ENCODE assay signal across 35 cellular contexts in genomic region chr13:36750046-36750445, GRCh38.
"Had no signal": no experiment of that assay in that cellular context is flagged by ENCODE, and none has a peak within 500 bp of the region (broad histone marks: within the 10 kb centered on the region; RNA-seq: fewer than 3 reads in every experiment).

No MANE protein-coding gene starts in this region.

- H3K9me3 Mint-ChIP-seq: activated B cell treated with CpG ODN at 0.5 μM for 24 hours; activated CD4-positive, alpha-beta memory T cell treated with anti-CD3 and anti-CD28 coated beads for 36 hours; activated CD4-positive, alpha-beta T cell treated with anti-CD3 and anti-CD28 coated beads, Interleukin-2, amount 10 ng/mL, durations not matched to agents 24 days and 14 days; activated CD8-positive, alpha-beta T cell treated with anti-CD3 and anti-CD28 coated beads for 36 hours; activated naive CD4-positive, alpha-beta T cell treated with anti-CD3 and anti-CD28 coated beads for 36 hours; activated naive CD4-positive, alpha-beta T cell treated with anti-CD3 and anti-CD28 coated beads, Interleukin-2, amount 50 U/mL, for 24 hours; activated naive CD8-positive, alpha-beta T cell treated with anti-CD3 and anti-CD28 coated beads, Interleukin-2, amount 10 ng/mL, durations not matched to agents 7 days and 5 days; activated T-helper 1 cell treated with anti-CD3 and anti-CD28 coated beads, Interleukin-12 subunit alpha, Interleukin-12 subunit beta, Interleukin-2, Interleukin-4 antibody, amounts not matched to agents 30 ng/mL and 10 ng/mL and 1 ng/mL, durations not matched to agents 14 hours and 24 hours and 36 hours; activated T-helper 17 cell treated with anti-CD3 and anti-CD28 coated beads, Interleukin-2, amount 50 U/mL, for 72 hours; T-helper 1 cell treated with Interleukin-12 subunit alpha and Interleukin-12 subunit beta and Interleukin-4 antibody, amounts not matched to agents 30 μg/mL and 1 μg/mL, for 36 hours; T-helper 2 cell treated with Interferon-gamma antibody and Interleukin-4, amounts not matched to agents 5 μg/mL and 100 μg/mL, for 36 hours had no signal

- ATAC-seq: activated CD8-positive, alpha-beta T cell treated with anti-CD3 and anti-CD28 coated beads for 36 hours; activated naive CD8-positive, alpha-beta T cell treated with anti-CD3 and anti-CD28 coated beads, Interleukin-2, amount 50 U/mL, for 24 hours; activated T-cell treated with anti-CD3 and anti-CD28 coated beads, Interleukin-2, amount 50 U/mL, for 4 hours; activated T-cell treated with anti-CD3 and anti-CD28 coated beads, Interleukin-2, amount 50 U/mL, for 72 hours; activated T-helper 17 cell treated with anti-CD3 and anti-CD28 coated beads, Interleukin-2, amount 50 U/mL, for 72 hours had no signal

- H3K4me1 Mint-ChIP-seq: activated B cell treated with CpG ODN at 0.5 μM for 24 hours; activated CD4-positive, alpha-beta T cell treated with anti-CD3 and anti-CD28 coated beads, Interleukin-2, amount 10 ng/mL, durations not matched to agents 24 days and 14 days; activated naive CD4-positive, alpha-beta T cell treated with anti-CD3 and anti-CD28 coated beads, Interleukin-2, amount 50 U/mL, for 24 hours; activated naive CD8-positive, alpha-beta T cell treated with anti-CD3 and anti-CD28 coated beads, Interleukin-2, amount 10 ng/mL, durations not matched to agents 7 days and 5 days; activated naive CD8-positive, alpha-beta T cell treated with anti-CD3 and anti-CD28 coated beads, Interleukin-2, amount 50 U/mL, for 24 hours; activated T-helper 17 cell treated with anti-CD3 and anti-CD28 coated beads, Interleukin-2, amount 50 U/mL, for 72 hours; brain had no signal

- H3K36me3 Mint-ChIP-seq: activated CD4-positive, alpha-beta memory T cell treated with anti-CD3 and anti-CD28 coated beads for 36 hours; activated naive CD4-positive, alpha-beta T cell treated with anti-CD3 and anti-CD28 coated beads, Interleukin-2, amount 50 U/mL, for 24 hours; activated naive CD8-positive, alpha-beta T cell; activated naive CD8-positive, alpha-beta T cell treated with anti-CD3 and anti-CD28 coated beads, Interleukin-2, amount 10 ng/mL, durations not matched to agents 7 days and 5 days; brain had no signal

- H3K4me3 ChIP-seq: ascending aorta, breast epithelium had no signal

- H3K27ac ChIP-seq: ascending aorta, breast epithelium, VCaP had no signal

- H3K9me3 ChIP-seq: ascending aorta, breast epithelium had no signal

- H3K4me3 Mint-ChIP-seq: activated B cell treated with CpG ODN at 0.5 μM for 24 hours; activated CD4-positive, alpha-beta memory T cell treated with anti-CD3 and anti-CD28 coated beads for 36 hours; activated CD4-positive, alpha-beta T cell treated with anti-CD3 and anti-CD28 coated beads, Interleukin-2, amount 10 ng/mL, durations not matched to agents 24 days and 14 days; activated CD8-positive, alpha-beta T cell treated with anti-CD3 and anti-CD28 coated beads for 36 hours; activated naive CD4-positive, alpha-beta T cell treated with anti-CD3 and anti-CD28 coated beads for 36 hours; activated naive CD4-positive, alpha-beta T cell treated with anti-CD3 and anti-CD28 coated beads, Interleukin-2, amount 50 U/mL, for 24 hours; activated naive CD8-positive, alpha-beta T cell; activated naive CD8-positive, alpha-beta T cell treated with anti-CD3 and anti-CD28 coated beads, Interleukin-2, amount 10 ng/mL, durations not matched to agents 7 days and 5 days; activated naive CD8-positive, alpha-beta T cell treated with anti-CD3 and anti-CD28 coated beads, Interleukin-2, amount 50 U/mL, for 24 hours; activated T-cell treated with anti-CD3 and anti-CD28 coated beads, Interleukin-2, amount 50 U/mL, for 4 hours; activated T-cell treated with anti-CD3 and anti-CD28 coated beads, Interleukin-2, amount 50 U/mL, for 72 hours; activated T-helper 1 cell treated with anti-CD3 and anti-CD28 coated beads, Interleukin-12 subunit alpha, Interleukin-12 subunit beta, Interleukin-2, Interleukin-4 antibody, amounts not matched to agents 30 ng/mL and 10 ng/mL and 1 ng/mL, durations not matched to agents 14 hours and 24 hours and 36 hours; activated T-helper 17 cell treated with anti-CD3 and anti-CD28 coated beads, Interleukin-2, amount 50 U/mL, for 72 hours; brain; T-helper 1 cell treated with Interleukin-12 subunit alpha and Interleukin-12 subunit beta and Interleukin-4 antibody, amounts not matched to agents 30 μg/mL and 1 μg/mL, for 36 hours; T-helper 2 cell treated with Interferon-gamma antibody and Interleukin-4, amounts not matched to agents 5 μg/mL and 100 μg/mL, for 36 hours had no signal

- H3K27me3 ChIP-seq: ascending aorta, breast epithelium had no signal

- H3K27ac Mint-ChIP-seq: activated B cell treated with CpG ODN at 0.5 μM for 24 hours; activated CD4-positive, alpha-beta memory T cell treated with anti-CD3 and anti-CD28 coated beads for 36 hours; activated CD4-positive, alpha-beta T cell treated with anti-CD3 and anti-CD28 coated beads, Interleukin-2, amount 10 ng/mL, durations not matched to agents 24 days and 14 days; activated CD8-positive, alpha-beta T cell treated with anti-CD3 and anti-CD28 coated beads for 36 hours; activated naive CD4-positive, alpha-beta T cell treated with anti-CD3 and anti-CD28 coated beads for 36 hours; activated naive CD4-positive, alpha-beta T cell treated with anti-CD3 and anti-CD28 coated beads, Interleukin-2, amount 50 U/mL, for 24 hours; activated naive CD8-positive, alpha-beta T cell; activated naive CD8-positive, alpha-beta T cell treated with anti-CD3 and anti-CD28 coated beads, Interleukin-2, amount 10 ng/mL, durations not matched to agents 7 days and 5 days; activated naive CD8-positive, alpha-beta T cell treated with anti-CD3 and anti-CD28 coated beads, Interleukin-2, amount 50 U/mL, for 24 hours; activated T-cell treated with anti-CD3 and anti-CD28 coated beads, Interleukin-2, amount 50 U/mL, for 72 hours; activated T-helper 1 cell treated with anti-CD3 and anti-CD28 coated beads, Interleukin-12 subunit alpha, Interleukin-12 subunit beta, Interleukin-2, Interleukin-4 antibody, amounts not matched to agents 30 ng/mL and 10 ng/mL and 1 ng/mL, durations not matched to agents 14 hours and 24 hours and 36 hours; activated T-helper 17 cell treated with anti-CD3 and anti-CD28 coated beads, Interleukin-2, amount 50 U/mL, for 72 hours; brain; T-helper 1 cell treated with Interleukin-12 subunit alpha and Interleukin-12 subunit beta and Interleukin-4 antibody, amounts not matched to agents 30 μg/mL and 1 μg/mL, for 36 hours; T-helper 2 cell treated with Interferon-gamma antibody and Interleukin-4, amounts not matched to agents 5 μg/mL and 100 μg/mL, for 36 hours had no signal

- H3K4me1 ChIP-seq: ascending aorta, breast epithelium had no signal

- H3K36me3 ChIP-seq: ascending aorta, breast epithelium had no signal

- DNase-seq: activated B cell treated with CpG ODN at 0.5 μM for 24 hours; activated CD4-positive, alpha-beta memory T cell treated with anti-CD3 and anti-CD28 coated beads for 36 hours; activated CD4-positive, alpha-beta T cell treated with anti-CD3 and anti-CD28 coated beads for 4 hours; activated CD4-positive, alpha-beta T cell treated with anti-CD3 and anti-CD28 coated beads, Interleukin-2, amount 10 ng/mL, durations not matched to agents 24 days and 14 days; activated CD4-positive, alpha-beta T cell treated with anti-CD3 and anti-CD28 coated beads, Interleukin-2, amount 50 U/mL, for 1 hour; activated CD4-positive, alpha-beta T cell treated with anti-CD3 and anti-CD28 coated beads, Interleukin-2, amount 50 U/mL, for 4 hours; activated CD4-positive, CD25-positive, alpha-beta regulatory T cell treated with anti-CD3 and anti-CD28 coated beads, Interleukin-2, amount 50 U/mL, for 72 hours; activated CD8-positive, alpha-beta memory T cell treated with anti-CD3 and anti-CD28 coated beads, Interleukin-2, amount 50 U/mL, for 4 hours; activated CD8-positive, alpha-beta T cell treated with anti-CD3 and anti-CD28 coated beads for 36 hours; activated effector memory CD4-positive, alpha-beta T cell treated with anti-CD3 and anti-CD28 coated beads, Interleukin-2, amount 50 U/mL, for 16 hours; activated gamma-delta T cell treated with Interleukin-2 at 50 U/mL for 16 hours; activated naive CD4-positive, alpha-beta T cell; activated naive CD4-positive, alpha-beta T cell treated with anti-CD3 and anti-CD28 coated beads for 36 hours; activated naive CD8-positive, alpha-beta T cell treated with anti-CD3 and anti-CD28 coated beads, Interleukin-2, amount 10 ng/mL, durations not matched to agents 7 days and 5 days; activated naive CD8-positive, alpha-beta T cell treated with anti-CD3 and anti-CD28 coated beads, Interleukin-2, amount 50 U/mL, for 24 hours; activated T-cell treated with anti-CD3 and anti-CD28 coated beads for 4 hours; activated T-cell treated with anti-CD3 and anti-CD28 coated beads, Interleukin-2, amount 50 U/mL, for 1 hour; activated T-cell treated with anti-CD3 and anti-CD28 coated beads, Interleukin-2, amount 50 U/mL, for 4 hours; activated T-cell treated with anti-CD3 and anti-CD28 coated beads, Interleukin-2, amount 50 U/mL, for 72 hours; amygdala; anterior cingulate cortex; central memory CD4-positive, alpha-beta T cell; T-helper 1 cell; T-helper 2 cell; T-helper 9 cell had no signal
